ENCODE assay signal across 23 cellular contexts in genomic region chr14:22152901-22153300, GRCh38.
DNase-seq lines count a peak whose midpoint lies in the region; ATAC-seq, FAIRE-seq and TF ChIP-seq lines count a peak whose summit lies in the region.
"Had no signal": no experiment of that assay in that cellular context is flagged by ENCODE, and none has a peak within 500 bp of the region (broad histone marks: within the 10 kb centered on the region; RNA-seq: fewer than 3 reads in every experiment).

No MANE protein-coding gene starts in this region.

- intact Hi-C loops in mammary epithelial cell (cut with micrococcal nuclease) (no loop called here), breast epithelium (cut with DNase I; ENCODE audit: low total_unique reads) (no loop called here), transverse colon (cut with DNase I; ENCODE audit: low total_unique reads) (no loop called here), left lung (cut with DNase I) (no loop called here)
- intact Hi-C loops in activated naive CD4-positive, alpha-beta T cell treated with anti-CD3 and anti-CD28 coated beads for 36 hours (cut with micrococcal nuclease), result no loop called here

- H3K36me3 Mint-ChIP-seq in T-helper 17 cell (ENCODE audit: low read depth), result no peaks in the 10 kb centered on the region
- no peaks in the 10 kb centered on the region for H3K36me3 Mint-ChIP-seq in activated naive CD4-positive, alpha-beta T cell treated with anti-CD3 and anti-CD28 coated beads for 36 hours (ENCODE audit: low read depth)
- H3K36me3 Mint-ChIP-seq: CD4-positive, CD25-positive, alpha-beta regulatory T cell; CD8-positive, alpha-beta memory T cell; IgD-negative memory B cell had no signal

- no peak overlapping the region for H3K27ac ChIP-seq in mammary epithelial cell (ENCODE audit: insufficient read depth, low read depth, low read length)
- no peak overlapping the region for H3K27ac ChIP-seq in breast epithelium
- H3K27ac ChIP-seq in keratinocyte (ENCODE audit: control insufficient read depth, insufficient read depth, low read length), result no peak overlapping the region
- peak overlapping the region in 2 of 4 donors; percentile 10 to 61 for H3K27ac ChIP-seq in transverse colon
- H3K27ac ChIP-seq in left lung, result no peak overlapping the region

- in situ Hi-C loops in mammary epithelial cell (cut with MboI; ENCODE audit: low sequenced_read_pairs in 2 of 2), result no loop called here
- in situ Hi-C loops in transverse colon (cut with MboI; ENCODE audit: low pct_ligation_motif_present in 1 of 4, low pct_unique_long_range_greater_than_20kb in 1 of 4, low sequenced_read_pairs in 3 of 4), result no loop called here

- H4K20me1 ChIP-seq in mammary epithelial cell (ENCODE audit: insufficient read depth, low read length) (no peaks in the 10 kb centered on the region), keratinocyte (ENCODE audit: control insufficient read depth, extremely low read depth, insufficient read depth, low read length) (no peaks in the 10 kb centered on the region)

- TF ChIP-seq EP300 in transverse colon (IDR thresholded peaks at IDR 0.05; ENCODE audit: low read depth), result no peak

- dilution Hi-C loops in mammary epithelial cell (cut with HindIII; ENCODE audit: low sequenced_read_pairs) (no loop called here), keratinocyte (cut with MboI; ENCODE audit: extremely low pct_ligation_motif_present, low sequenced_read_pairs) (no loop called here)

- CTCF ChIA-PET in mammary epithelial cell (lab: Charles Lee; ENCODE audit: low non-redundant PET), result no interaction called here
- CTCF ChIA-PET in activated naive CD4-positive, alpha-beta T cell treated with anti-CD3 and anti-CD28 coated beads for 36 hours (lab: Charles Lee), result no interaction called here

- H3K4me1 Mint-ChIP-seq in T-helper 17 cell, result peaks cover 2% of the 10 kb centered on the region
- peaks cover 4% of the 10 kb centered on the region for H3K4me1 Mint-ChIP-seq in activated naive CD4-positive, alpha-beta T cell treated with anti-CD3 and anti-CD28 coated beads for 36 hours (ENCODE audit: low read depth)
- H3K4me1 Mint-ChIP-seq: CD8-positive, alpha-beta memory T cell; IgD-negative memory B cell had no signal

- no peaks in the 10 kb centered on the region for H3K9me1 ChIP-seq in keratinocyte (ENCODE audit: control insufficient read depth, extremely low read depth, insufficient read depth, low read length)

- peaks cover 7% of the 10 kb centered on the region for H3K4me1 ChIP-seq in mammary epithelial cell (ENCODE audit: insufficient read depth, low read length)
- no peaks in the 10 kb centered on the region for H3K4me1 ChIP-seq in breast epithelium
- peaks cover 18% of the 10 kb centered on the region for H3K4me1 ChIP-seq in keratinocyte (ENCODE audit: control insufficient read depth, extremely low read depth, insufficient read depth, low read length)
- peaks cover 0 to 27% (median 16%) of the 10 kb centered on the region in 4 donors for H3K4me1 ChIP-seq in transverse colon
- no peaks in the 10 kb centered on the region for H3K4me1 ChIP-seq in left lung
- H3K4me1 ChIP-seq: BE2C had no signal

- no TSS peak for BruUV-seq in mammary epithelial cell (replicated peaks; lab: Mats Ljungman, UMichigan)

- FAIRE-seq in keratinocyte (lab: Jason Lieb, UNC), result no peak
- FAIRE-seq: G401.6, GM12891, GM19239, H54, HepG2 had no signal

- no peaks in the 10 kb centered on the region for H3K36me3 ChIP-seq in mammary epithelial cell (ENCODE audit: insufficient read depth, low read length)
- H3K36me3 ChIP-seq in breast epithelium, result no peaks in the 10 kb centered on the region
- H3K36me3 ChIP-seq in keratinocyte (ENCODE audit: control insufficient read depth in 2 of 2, extremely low read depth in 1 of 2, insufficient read depth in 2 of 2, low read length in 2 of 2), result no peaks in the 10 kb centered on the region
- no peaks in the 10 kb centered on the region for H3K36me3 ChIP-seq in transverse colon
- H3K36me3 ChIP-seq in left lung, result no peaks in the 10 kb centered on the region
- H3K36me3 ChIP-seq: BE2C had no signal

- peak overlapping the region; percentile 0 for H2AFZ ChIP-seq in mammary epithelial cell (ENCODE audit: low read depth, low read length)
- peak overlapping the region; percentile 14 for H2AFZ ChIP-seq in keratinocyte (ENCODE audit: control insufficient read depth, low read length)
- H2AFZ ChIP-seq: GM23338 had no signal

- H3K4me3 Mint-ChIP-seq in T-helper 17 cell, result no peak overlapping the region
- no peak overlapping the region for H3K4me3 Mint-ChIP-seq in activated naive CD4-positive, alpha-beta T cell treated with anti-CD3 and anti-CD28 coated beads for 36 hours
- H3K4me3 Mint-ChIP-seq: CD4-positive, CD25-positive, alpha-beta regulatory T cell; CD8-positive, alpha-beta memory T cell; GM23338; IgD-negative memory B cell had no signal

- no peak for TF ChIP-seq CTCF in mammary epithelial cell (conservative IDR thresholded peaks at IDR 0.05 in 1 of 2, IDR thresholded peaks at IDR 0.05 in 1 of 2; ENCODE audit: extremely low read depth in 1 of 2, insufficient read depth in 1 of 2, low read depth in 1 of 2, low read length in 2 of 2)
- TF ChIP-seq CTCF in breast epithelium (IDR thresholded peaks at IDR 0.05), result no peak
- no peak for TF ChIP-seq CTCF in keratinocyte (optimal IDR thresholded peaks at IDR 0.05 in 1 of 3, IDR thresholded peaks at IDR 0.05 in 1 of 3, conservative IDR thresholded peaks at IDR 0.05 in 1 of 3; ENCODE audit: extremely low read depth in 1 of 3, insufficient read depth in 2 of 3, low read length in 3 of 3)
- no peak for TF ChIP-seq CTCF in transverse colon (IDR thresholded peaks at IDR 0.05)
- TF ChIP-seq CTCF in left lung (IDR thresholded peaks at IDR 0.05), result no peak

- TF ChIP-seq POLR2A in breast epithelium (IDR thresholded peaks at IDR 0.05) (no peak), transverse colon (IDR thresholded peaks at IDR 0.05) (no peak)

- H3K9me3 Mint-ChIP-seq in activated naive CD4-positive, alpha-beta T cell treated with anti-CD3 and anti-CD28 coated beads for 36 hours, result no peaks in the 10 kb centered on the region
- H3K9me3 Mint-ChIP-seq: CD4-positive, CD25-positive, alpha-beta regulatory T cell; CD8-positive, alpha-beta memory T cell; IgD-negative memory B cell had no signal

- no peaks in the 10 kb centered on the region for H3K79me2 ChIP-seq in mammary epithelial cell (ENCODE audit: insufficient read depth, low read length)
- H3K79me2 ChIP-seq in keratinocyte (ENCODE audit: control insufficient read depth, insufficient read depth, low read length), result no peaks in the 10 kb centered on the region

- DNase-seq in mammary epithelial cell (no peak), breast epithelium (ENCODE audit: low spot score in 2 of 2) (no peak), T-helper 17 cell (no peak), keratinocyte (ENCODE audit: low read depth, low spot score) (no peak), transverse colon (peak; percentile 21), left lung (no peak)
- no peak for DNase-seq in activated naive CD4-positive, alpha-beta T cell treated with anti-CD3 and anti-CD28 coated beads for 36 hours
- DNase-seq: BE2C; C1 segment of cervical spinal cord; CD8-positive, alpha-beta memory T cell; COR-L47; DMS 273 treated with DMSO at 0.1 percent for 48 hours; DND-41; HCEC 1CT had no signal

- H3K27me3 ChIP-seq in mammary epithelial cell (ENCODE audit: insufficient read depth, low read length) (no peaks in the 10 kb centered on the region), breast epithelium (no peaks in the 10 kb centered on the region), keratinocyte (ENCODE audit: control insufficient read depth, extremely low read depth, insufficient read depth, low read length) (no peaks in the 10 kb centered on the region), transverse colon (no peaks in the 10 kb centered on the region), left lung (no peaks in the 10 kb centered on the region)
- H3K27me3 ChIP-seq: BE2C had no signal

- no peak overlapping the region for H3K4me2 ChIP-seq in mammary epithelial cell (ENCODE audit: insufficient read depth, low read depth, low read length)
- peak overlapping the region; percentile 12 for H3K4me2 ChIP-seq in keratinocyte (ENCODE audit: control insufficient read depth, extremely low read depth, insufficient read depth, low read depth, low read length)
- H3K4me2 ChIP-seq: GM23338 had no signal

- H3K9me3 ChIP-seq in mammary epithelial cell (replicated peaks; ENCODE audit: insufficient read depth, low read length) (no peaks in the 10 kb centered on the region), breast epithelium (no peaks in the 10 kb centered on the region), T-helper 17 cell (ENCODE audit: control insufficient read depth, low read length, poor library complexity, severe bottlenecking) (no peaks in the 10 kb centered on the region), keratinocyte (ENCODE audit: control insufficient read depth, low read depth, low read length) (no peaks in the 10 kb centered on the region), transverse colon (no peaks in the 10 kb centered on the region), left lung (peaks cover 0 to 2% of the 10 kb centered on the region in 2 donors)
- H3K9me3 ChIP-seq: BE2C had no signal

- ATAC-seq in T-helper 17 cell, result no peak
- no peak for ATAC-seq in GM21717 (IDR thresholded peaks at IDR 0.05; ENCODE audit: unreplicated experiment)
- ATAC-seq in left lung, result no peak
- ATAC-seq: GM23338, HepG2 had no signal

- peak overlapping the region; percentile 43 for H3K27ac Mint-ChIP-seq in T-helper 17 cell
- H3K27ac Mint-ChIP-seq in activated naive CD4-positive, alpha-beta T cell treated with anti-CD3 and anti-CD28 coated beads for 36 hours, result no peak overlapping the region
- H3K27ac Mint-ChIP-seq: GM23338, IgD-negative memory B cell had no signal

- H3K4me3 ChIP-seq in mammary epithelial cell (replicated peaks in 1 of 3; ENCODE audit: insufficient read depth in 1 of 3, low read depth in 2 of 3, low read length in 3 of 3) (no peak overlapping the region), breast epithelium (no peak overlapping the region), keratinocyte (ENCODE audit: control insufficient read depth in 2 of 3, extremely low read depth in 1 of 3, insufficient read depth in 2 of 3, low read depth in 1 of 3, low read length in 3 of 3) (no peak overlapping the region), transverse colon (no peak overlapping the region), left lung (no peak overlapping the region)
- H3K4me3 ChIP-seq: GM23338 had no signal

- no peak overlapping the region for H3K9ac ChIP-seq in mammary epithelial cell (ENCODE audit: insufficient read depth, low read length)
- H3K9ac ChIP-seq in keratinocyte (ENCODE audit: control insufficient read depth, extremely low read depth, insufficient read depth, low read length), result no peak overlapping the region

- H3K27me3 Mint-ChIP-seq in T-helper 17 cell, result peaks cover 4% of the 10 kb centered on the region
- H3K27me3 Mint-ChIP-seq in activated naive CD4-positive, alpha-beta T cell treated with anti-CD3 and anti-CD28 coated beads for 36 hours (ENCODE audit: low read depth), result no peaks in the 10 kb centered on the region
- H3K27me3 Mint-ChIP-seq: CD8-positive, alpha-beta memory T cell had no signal
